Comparison of ENCODE assay signal across 1 cellular context in genomic region chr2:112722816-112723555, GRCh38.
TF ChIP-seq lines count a peak whose summit lies in the region.

No MANE protein-coding gene starts in this region.

TF ChIP-seq in IMR-90, 13 proteins besides CTCF, POLR2A, EP300 and RAD21:
- TF ChIP-seq FOS (IDR thresholded peaks at IDR 0.05; ENCODE audit: low read depth, low read length) (no peak), NFE2L2 (IDR thresholded peaks at IDR 0.05; ENCODE audit: low read depth, low read length) (no peak), MAFK (IDR thresholded peaks at IDR 0.05; ENCODE audit: low read depth, low read length) (no peak), MXI1 (IDR thresholded peaks at IDR 0.05; ENCODE audit: borderline replicate concordance, low read depth, low read length) (no peak), ELK1 (IDR thresholded peaks at IDR 0.05; ENCODE audit: borderline replicate concordance, low read depth, low read length) (no peak), RCOR1 (IDR thresholded peaks at IDR 0.05; ENCODE audit: insufficient replicate concordance, low read length) (no peak), CHD1 (IDR thresholded peaks at IDR 0.05; ENCODE audit: low read depth, low read length) (no peak), CEBPB (IDR thresholded peaks at IDR 0.05; ENCODE audit: low read depth, low read length) (no peak), MAZ (IDR thresholded peaks at IDR 0.05; ENCODE audit: borderline replicate concordance, low read depth, low read length) (no peak), RFX5 (IDR thresholded peaks at IDR 0.05; ENCODE audit: low read depth, low read length) (no peak), SMC3 (IDR thresholded peaks at IDR 0.05; ENCODE audit: low read depth, low read length) (no peak)
- TF ChIP-seq, protein P1, sequence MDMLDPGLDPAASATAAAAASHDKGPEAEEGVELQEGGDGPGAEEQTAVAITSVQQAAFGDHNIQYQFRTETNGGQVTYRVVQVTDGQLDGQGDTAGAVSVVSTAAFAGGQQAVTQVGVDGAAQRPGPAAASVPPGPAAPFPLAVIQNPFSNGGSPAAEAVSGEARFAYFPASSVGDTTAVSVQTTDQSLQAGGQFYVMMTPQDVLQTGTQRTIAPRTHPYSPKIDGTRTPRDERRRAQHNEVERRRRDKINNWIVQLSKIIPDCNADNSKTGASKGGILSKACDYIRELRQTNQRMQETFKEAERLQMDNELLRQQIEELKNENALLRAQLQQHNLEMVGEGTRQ (IDR thresholded peaks at IDR 0.05; ENCODE audit: low read depth, low read length): no peak
TF ChIP-seq in IMR-90: peak in this region for 0.
